ENCODE assay signal across 10 cellular contexts in the genomic region with DNA sequence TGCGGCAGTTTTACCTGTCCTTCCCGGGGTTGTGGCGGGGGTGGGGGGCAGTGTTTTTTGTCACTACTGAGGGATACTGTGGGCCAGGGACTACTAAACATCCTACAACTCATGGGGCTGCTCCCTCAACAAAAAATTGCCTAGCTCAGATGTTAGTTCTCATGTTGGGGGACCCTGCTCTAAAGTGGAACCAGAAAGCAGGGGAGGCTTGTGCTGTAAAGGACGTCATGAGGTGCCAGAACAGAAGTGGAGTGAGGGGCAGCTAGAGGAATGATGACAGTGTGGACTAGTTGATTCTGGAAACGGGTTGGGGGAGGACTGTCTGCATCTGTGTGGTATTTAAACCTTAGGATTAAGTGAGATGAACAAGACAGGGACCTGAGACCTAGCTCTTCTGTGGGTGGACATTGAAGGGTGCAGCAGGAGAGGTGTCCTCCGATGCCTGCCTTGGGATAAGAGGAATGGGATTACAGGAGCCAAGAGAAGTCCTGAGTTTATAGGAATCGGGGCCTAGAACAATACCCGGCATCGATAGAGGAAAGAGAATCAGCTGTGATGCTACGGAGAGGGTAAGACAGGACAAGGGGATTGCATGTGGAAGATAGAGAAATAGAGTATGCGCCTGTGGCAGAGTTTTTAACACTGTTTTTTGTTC. TPM values are rescaled to one million over a fixed set of nuclear protein-coding genes. Genes with fewer than 3 reads are reported as not detected.
DNase-seq lines count a peak whose midpoint lies in the region; ATAC-seq and TF ChIP-seq lines count a peak whose summit lies in the region.
"Had no signal": no experiment of that assay in that cellular context is flagged by ENCODE, and none has a peak within 500 bp of the region (broad histone marks: within the 10 kb centered on the region; RNA-seq: fewer than 3 reads in every experiment).

No MANE protein-coding gene starts in this region.

- no peaks in the 10 kb centered on the region for H3K4me1 ChIP-seq in HEK293 (ENCODE audit: control insufficient read depth, insufficient read depth, low read length)
- H3K4me1 ChIP-seq in esophagus squamous epithelium: peaks cover 0 to 45% (median 29%) of the 10 kb centered on the region in 3 donors

- H3K27me3 ChIP-seq in esophagus squamous epithelium: no peaks in the 10 kb centered on the region

- H3K4me3 ChIP-seq in HEK293 (ENCODE audit: low read depth, low read length) (no peak overlapping the region), esophagus squamous epithelium (peak overlapping the region in 1 of 4 donors; percentile 75)

- H3K9me3 Mint-ChIP-seq in activated naive CD4-positive, alpha-beta T cell treated with anti-CD3 and anti-CD28 coated beads, Interleukin-2, amount 50 U/mL, for 72 hours: no peaks in the 10 kb centered on the region
- no peaks in the 10 kb centered on the region for H3K9me3 Mint-ChIP-seq in naive B cell

- no peaks in the 10 kb centered on the region for H3K27me3 Mint-ChIP-seq in naive B cell

- H3K4me3 Mint-ChIP-seq in naive B cell: peak overlapping the region in 4 of 8 donors; percentile 14 to 100 (median 58)

- peak overlapping the region; percentile 98 for H3K27ac ChIP-seq in C4-2B
- 0 out of 2 replicates have a peak overlapping the region, but pooled peaks have one; percentile 18 for H3K27ac ChIP-seq in HEK293 (ENCODE audit: extremely low read depth, low read depth, low read length)
- no peak overlapping the region for H3K27ac ChIP-seq in esophagus squamous epithelium

- WGBS in esophagus squamous epithelium, 2 donors: 87 to 90% methylated on average over 7 to 11 of the region's 11 CpGs

- H3K36me3 Mint-ChIP-seq in activated naive CD4-positive, alpha-beta T cell treated with anti-CD3 and anti-CD28 coated beads, Interleukin-2, amount 50 U/mL, for 72 hours: peaks cover 50 to 69% of the 10 kb centered on the region in 2 donors
- peaks cover 22 to 25% of the 10 kb centered on the region in 2 donors for H3K36me3 Mint-ChIP-seq in naive B cell

- POLR2A ChIA-PET in HEK293 (lab: Yijun Ruan, JAX): no interaction called here

- intact Hi-C loops in esophagus squamous epithelium (cut with DNase I): no loop called here

- peaks cover 44 to 68% of the 10 kb centered on the region in 2 experiments for H3K36me3 ChIP-seq in HEK293 (ENCODE audit: control insufficient read depth in 2 of 2, insufficient read depth in 1 of 2, low read length in 2 of 2)
- peaks cover 25 to 67% (median 35%) of the 10 kb centered on the region in 3 donors for H3K36me3 ChIP-seq in esophagus squamous epithelium

- no peaks in the 10 kb centered on the region for H3K9me3 ChIP-seq in HEK293 (ENCODE audit: control insufficient read depth, insufficient read depth, low read depth, low read length)
- no peaks in the 10 kb centered on the region for H3K9me3 ChIP-seq in esophagus squamous epithelium

- CTCF ChIA-PET in HEK293 (lab: Yijun Ruan, JAX): interaction anchor here (0.6 to 2.5 kb wide), 6 partner anchors 7 to 398 kb away, joined by 3 to 17 read pairs (median 4); no protein-coding TSS in a partner anchor

- no peak for ATAC-seq in activated naive CD4-positive, alpha-beta T cell treated with anti-CD3 and anti-CD28 coated beads, Interleukin-2, amount 50 U/mL, for 72 hours
- ATAC-seq in naive B cell (ENCODE audit: low read depth in 2 of 2) (no peak), GM21786 (IDR thresholded peaks at IDR 0.05; ENCODE audit: unreplicated experiment) (no peak)

- H3K4me1 Mint-ChIP-seq in naive B cell: peaks cover 34 to 54% (median 54%) of the 10 kb centered on the region in 3 donors

- peak overlapping the region; percentile 98 to 99 for H3K27ac Mint-ChIP-seq in activated naive CD4-positive, alpha-beta T cell treated with anti-CD3 and anti-CD28 coated beads, Interleukin-2, amount 50 U/mL, for 72 hours
- H3K27ac Mint-ChIP-seq in naive B cell: peak overlapping the region; percentile 41 to 94 (median 80)

- TF ChIP-seq POLR2A in esophagus squamous epithelium (IDR thresholded peaks at IDR 0.05): no peak

- no peak for DNase-seq in activated naive CD4-positive, alpha-beta T cell treated with anti-CD3 and anti-CD28 coated beads, Interleukin-2, amount 50 U/mL, for 72 hours (ENCODE audit: low spot score in 2 of 2)
- DNase-seq in naive B cell (no peak), esophagus squamous epithelium (lab: John Stamatoyannopoulos, UW) (no peak), COR-L47 (lab: John Stamatoyannopoulos, UW) (no peak), AG20443 (ENCODE audit: low spot score) (no peak)
- DNase-seq: amniotic stem cell, NCI-H446 had no signal

- TF ChIP-seq CTCF in C4-2B (conservative IDR thresholded peaks at IDR 0.05): no peak
- no peak for TF ChIP-seq CTCF in HEK293 (tag by site-specific recombination; IDR thresholded peaks at IDR 0.05)
- no peak for TF ChIP-seq CTCF in esophagus squamous epithelium (IDR thresholded peaks at IDR 0.05)

TF ChIP-seq in HEK293, 187 proteins besides CTCF, POLR2A, EP300 and RAD21:
- TF ChIP-seq HOXA7 (CRISPR knock-in tag; IDR thresholded peaks at IDR 0.05; ENCODE audit: borderline replicate concordance): no peak
- no peak for TF ChIP-seq ZNF140 (tag by site-specific recombination; IDR thresholded peaks at IDR 0.05)
- TF ChIP-seq, protein P1, sequence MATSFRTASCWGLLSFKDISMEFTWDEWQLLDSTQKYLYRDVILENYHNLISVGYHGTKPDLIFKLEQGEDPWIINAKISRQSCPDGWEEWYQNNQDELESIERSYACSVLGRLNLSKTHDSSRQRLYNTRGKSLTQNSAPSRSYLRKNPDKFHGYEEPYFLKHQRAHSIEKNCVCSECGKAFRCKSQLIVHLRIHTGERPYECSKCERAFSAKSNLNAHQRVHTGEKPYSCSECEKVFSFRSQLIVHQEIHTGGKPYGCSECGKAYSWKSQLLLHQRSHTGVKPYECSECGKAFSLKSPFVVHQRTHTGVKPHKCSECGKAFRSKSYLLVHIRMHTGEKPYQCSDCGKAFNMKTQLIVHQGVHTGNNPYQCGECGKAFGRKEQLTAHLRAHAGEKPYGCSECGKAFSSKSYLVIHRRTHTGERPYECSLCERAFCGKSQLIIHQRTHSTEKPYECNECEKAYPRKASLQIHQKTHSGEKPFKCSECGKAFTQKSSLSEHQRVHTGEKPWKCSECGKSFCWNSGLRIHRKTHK (tag by site-specific recombination; IDR thresholded peaks at IDR 0.05): no peak
- TF ChIP-seq, protein P2, sequence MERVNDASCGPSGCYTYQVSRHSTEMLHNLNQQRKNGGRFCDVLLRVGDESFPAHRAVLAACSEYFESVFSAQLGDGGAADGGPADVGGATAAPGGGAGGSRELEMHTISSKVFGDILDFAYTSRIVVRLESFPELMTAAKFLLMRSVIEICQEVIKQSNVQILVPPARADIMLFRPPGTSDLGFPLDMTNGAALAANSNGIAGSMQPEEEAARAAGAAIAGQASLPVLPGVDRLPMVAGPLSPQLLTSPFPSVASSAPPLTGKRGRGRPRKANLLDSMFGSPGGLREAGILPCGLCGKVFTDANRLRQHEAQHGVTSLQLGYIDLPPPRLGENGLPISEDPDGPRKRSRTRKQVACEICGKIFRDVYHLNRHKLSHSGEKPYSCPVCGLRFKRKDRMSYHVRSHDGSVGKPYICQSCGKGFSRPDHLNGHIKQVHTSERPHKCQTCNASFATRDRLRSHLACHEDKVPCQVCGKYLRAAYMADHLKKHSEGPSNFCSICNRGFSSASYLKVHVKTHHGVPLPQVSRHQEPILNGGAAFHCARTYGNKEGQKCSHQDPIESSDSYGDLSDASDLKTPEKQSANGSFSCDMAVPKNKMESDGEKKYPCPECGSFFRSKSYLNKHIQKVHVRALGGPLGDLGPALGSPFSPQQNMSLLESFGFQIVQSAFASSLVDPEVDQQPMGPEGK (tag by site-specific recombination; IDR thresholded peaks at IDR 0.05): no peak
- TF ChIP-seq ZFP41 (tag by site-specific recombination; IDR thresholded peaks at IDR 0.05; ENCODE audit: borderline replicate concordance): no peak
- TF ChIP-seq REPIN1 (tag by site-specific recombination; IDR thresholded peaks at IDR 0.05; ENCODE audit: low read depth): no peak
- TF ChIP-seq ZNF624 (tag by site-specific recombination; IDR thresholded peaks at IDR 0.05): no peak
- TF ChIP-seq SP3 (tag by site-specific recombination; IDR thresholded peaks at IDR 0.05): no peak
- TF ChIP-seq ZNF548 (tag by site-specific recombination; IDR thresholded peaks at IDR 0.05): no peak
- no peak for TF ChIP-seq ZNF791 (tag by site-specific recombination; IDR thresholded peaks at IDR 0.05)
- TF ChIP-seq ZNF37A (tag by site-specific recombination; IDR thresholded peaks at IDR 0.05): no peak
- TF ChIP-seq ZNF626 (tag by site-specific recombination; IDR thresholded peaks at IDR 0.05): no peak
- TF ChIP-seq GLI2 (tag by site-specific recombination; IDR thresholded peaks at IDR 0.05; ENCODE audit: borderline replicate concordance, low read depth): no peak
- TF ChIP-seq ZNF169 (tag by site-specific recombination; IDR thresholded peaks at IDR 0.05): no peak
- TF ChIP-seq, protein P3, sequence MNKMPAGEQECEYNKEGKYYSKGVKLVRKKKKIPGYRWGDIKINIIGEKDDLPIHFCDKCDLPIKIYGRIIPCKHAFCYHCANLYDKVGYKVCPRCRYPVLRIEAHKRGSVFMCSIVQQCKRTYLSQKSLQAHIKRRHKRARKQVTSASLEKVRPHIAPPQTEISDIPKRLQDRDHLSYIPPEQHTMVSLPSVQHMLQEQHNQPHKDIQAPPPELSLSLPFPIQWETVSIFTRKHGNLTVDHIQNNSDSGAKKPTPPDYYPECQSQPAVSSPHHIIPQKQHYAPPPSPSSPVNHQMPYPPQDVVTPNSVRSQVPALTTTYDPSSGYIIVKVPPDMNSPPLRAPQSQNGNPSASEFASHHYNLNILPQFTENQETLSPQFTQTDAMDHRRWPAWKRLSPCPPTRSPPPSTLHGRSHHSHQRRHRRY (tag by site-specific recombination; IDR thresholded peaks at IDR 0.05): no peak

RNA-seq across cellular contexts. Expression of a gene that starts 2.7 kb away (rescaled TPM):
- total RNA-seq in activated naive CD4-positive, alpha-beta T cell treated with anti-CD3 and anti-CD28 coated beads, Interleukin-2, amount 50 U/mL, for 72 hours: 1,000 to 10,000 TPM; 1,392 to 1,582 TPM
- polyA plus RNA-seq in naive B cell (ENCODE audit: low read depth in 6 of 6): 1,000 to 10,000 TPM; 4,155 to 6,073 (median 5,110) TPM
- 1,000 to 10,000 TPM in 3 of 4 donors, 100 to 1,000 TPM in 1; 638 to 2,401 (median 1,440) TPM for total RNA-seq in esophagus squamous epithelium

Comparison
In these comparisons a context has a peak if more than half of its experiments do, and no peak if none do; other contexts are left out.
1. H3K27ac ChIP-seq: peak in C4-2B (single experiment) and HEK293 (single experiment); none in esophagus squamous epithelium (0 of 4).